ENCODE assay signal across 1 cellular context in the genomic region with DNA sequence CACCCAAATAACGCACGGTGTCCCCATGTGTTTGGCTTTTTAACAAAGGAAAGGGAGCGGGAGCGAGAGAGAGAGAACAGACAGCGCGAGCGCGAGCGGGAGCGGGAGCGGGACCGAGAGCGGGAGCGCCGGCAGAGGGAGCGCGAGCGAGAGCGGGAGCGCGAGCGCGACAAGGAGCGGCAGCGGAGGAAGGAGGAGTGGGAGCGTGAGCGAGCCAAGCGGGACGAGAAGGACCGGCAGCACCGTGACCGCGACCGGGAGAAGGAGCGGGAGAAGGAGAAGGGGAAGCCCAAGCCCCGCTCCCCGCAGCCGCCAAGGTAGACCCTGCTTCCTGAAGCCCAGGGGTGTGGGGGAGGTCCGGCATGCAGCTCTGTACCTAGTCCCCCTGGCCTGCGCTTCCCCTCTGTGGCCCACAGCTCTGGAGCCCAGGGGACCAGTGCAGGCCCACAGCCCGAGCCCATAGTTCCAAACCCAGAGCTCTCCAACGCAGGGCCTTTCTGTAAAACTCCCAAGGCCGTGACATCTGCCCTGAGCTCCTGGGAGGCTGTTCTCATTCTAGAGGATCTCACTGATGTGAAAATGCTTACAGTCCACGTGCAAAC.
TF ChIP-seq lines count a peak whose summit lies in the region.

No MANE protein-coding gene starts in this region.

TF ChIP-seq in HepG2, 621 proteins besides CTCF, POLR2A, EP300 and RAD21:
- peak; percentile 65 for TF ChIP-seq AGO2 (optimal IDR thresholded peaks at IDR 0.05; ENCODE audit: low read depth, low read length)
- no peak for TF ChIP-seq PHF20 (CRISPR knock-in tag; IDR thresholded peaks at IDR 0.05)
